16 cellular contexts compared by ENCODE assay signal in the genomic region with DNA sequence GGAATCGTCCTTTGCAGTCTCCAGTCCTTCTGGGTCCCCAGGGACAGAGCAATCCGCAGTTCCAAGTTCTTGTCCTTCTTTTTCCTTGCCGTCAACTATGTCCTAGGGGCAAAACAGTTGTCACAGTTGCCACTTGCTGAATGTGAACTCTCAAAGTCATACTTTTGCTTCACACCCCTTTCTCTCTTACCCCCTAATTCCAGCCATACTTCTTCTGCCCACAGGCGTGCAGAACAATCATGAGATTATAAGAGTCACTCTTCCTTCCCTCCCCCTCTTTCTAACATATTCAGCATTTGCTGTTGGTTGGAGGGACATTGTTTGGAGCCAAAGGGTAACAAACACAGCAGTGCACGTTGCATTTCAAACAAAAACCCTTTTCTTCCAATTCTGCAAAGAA.
"Had no signal": no experiment of that assay in that cellular context is flagged by ENCODE, and none has a peak within 500 bp of the region (broad histone marks: within the 10 kb centered on the region; RNA-seq: fewer than 3 reads in every experiment).

No MANE protein-coding gene starts in this region.

- DNase-seq: effector CD8-positive, alpha-beta T cell; gastrocnemius medialis; glutamatergic neuron; islet precursor cell; left ventricle myocardium inferior; lower lobe of right lung; mesenchymal stem cell; midbrain; naive thymus-derived CD4-positive, alpha-beta T cell; nephron progenitor cell; stimulated activated CD4-positive, alpha-beta T cell treated with anti-CD3 and anti-CD28 coated beads, Interleukin-2, amount 100 ng/mL, for 48 hours; stimulated activated naive CD4-positive, alpha-beta T cell treated with Interleukin-2 at 50 U/mL for 16 hours; thyroid gland; upper lobe of left lung had no signal

- FAIRE-seq: endometrium had no signal

- ATAC-seq: esophagus mucosa; gastrocnemius medialis; lower lobe of right lung; naive thymus-derived CD4-positive, alpha-beta T cell had no signal
